Comparison of ENCODE assay signal across 9 cellular contexts in genomic region chr2:108616731-108617161, GRCh38.
DNase-seq lines count a peak whose midpoint lies in the region; ATAC-seq and TF ChIP-seq lines count a peak whose summit lies in the region.
"Had no signal": no experiment of that assay in that cellular context is flagged by ENCODE, and none has a peak within 500 bp of the region (broad histone marks: within the 10 kb centered on the region; RNA-seq: fewer than 3 reads in every experiment).

No MANE protein-coding gene starts in this region.

- H3K27ac ChIP-seq in A673 (ENCODE audit: low read depth, low read length, poor library complexity, severe bottlenecking) (no peak overlapping the region), HEK293 (ENCODE audit: extremely low read depth, low read depth, low read length) (peak overlapping the region; percentile 12; the same call in 1 of the 2 replicates), OCI-LY7 (ENCODE audit: low read depth, low read length, poor library complexity, severe bottlenecking) (peak overlapping the region; percentile 47), tibial nerve (no peak overlapping the region), heart right ventricle (peak overlapping the region in 1 of 10 donors; percentile 84)

- H3K4me2 ChIP-seq in OCI-LY7 (ENCODE audit: low read length), result peak overlapping the region; percentile 3; the same call in 1 of the 2 replicates

- H3K9me3 ChIP-seq in A673 (ENCODE audit: low read depth, low read length, poor library complexity, severe bottlenecking), result no peaks in the 10 kb centered on the region
- H3K9me3 ChIP-seq in HEK293 (ENCODE audit: control insufficient read depth, insufficient read depth, low read depth, low read length), result no peaks in the 10 kb centered on the region
- no peaks in the 10 kb centered on the region for H3K9me3 ChIP-seq in OCI-LY7 (ENCODE audit: low read length)
- no peaks in the 10 kb centered on the region for H3K9me3 ChIP-seq in tibial nerve
- H3K9me3 ChIP-seq in heart right ventricle, result no peaks in the 10 kb centered on the region

- no peak for TF ChIP-seq EP300 in tibial nerve (IDR thresholded peaks at IDR 0.05)

- H3K4me3 ChIP-seq in A673 (ENCODE audit: low read depth, low read length, poor library complexity, severe bottlenecking) (no peak overlapping the region), HEK293 (ENCODE audit: low read depth, low read length) (no peak overlapping the region), OCI-LY7 (ENCODE audit: low read depth, low read length, poor library complexity, severe bottlenecking) (no peak overlapping the region), fibroblast of the aortic adventitia (ENCODE audit: low read depth, low read length) (no peak overlapping the region), tibial nerve (no peak overlapping the region), heart right ventricle (no peak overlapping the region)

- H3K4me1 ChIP-seq in A673 (ENCODE audit: insufficient read depth, low read length, poor library complexity, severe bottlenecking) (peaks cover 59% of the 10 kb centered on the region), HEK293 (ENCODE audit: control insufficient read depth, insufficient read depth, low read length) (peaks cover 42% of the 10 kb centered on the region), OCI-LY7 (ENCODE audit: insufficient read depth, low read length, poor library complexity, severe bottlenecking) (peaks cover 88% of the 10 kb centered on the region), tibial nerve (peaks cover 0 to 87% (median 29%) of the 10 kb centered on the region in 4 donors), heart right ventricle (peaks cover 5 to 89% (median 71%) of the 10 kb centered on the region in 9 donors)

- BruUV-seq in A673 (replicated peaks; lab: Mats Ljungman, UMichigan) (no TSS peak), OCI-LY7 (replicated peaks; lab: Mats Ljungman, UMichigan) (no TSS peak)

- H3K9me2 ChIP-seq in OCI-LY7 (ENCODE audit: insufficient read depth, low read length), result no peaks in the 10 kb centered on the region

- no peak for TF ChIP-seq POLR2A in tibial nerve (IDR thresholded peaks at IDR 0.05)

- CTCF ChIA-PET in A673 (lab: Charles Lee), result no interaction called here
- CTCF ChIA-PET in HEK293 (lab: Yijun Ruan, JAX), result interaction anchor here (1.0 to 1.9 kb wide), 5 partner anchors 11 to 266 kb away, joined by 4 to 19 read pairs (median 7); no protein-coding TSS in a partner anchor
- CTCF ChIA-PET in OCI-LY7 (lab: Charles Lee; ENCODE audit: unreplicated experiment), result interaction anchor here (1.0 to 1.3 kb wide), 4 partner anchors 11 to 19 kb away, joined by 3 to 4 read pairs (median 3); no protein-coding TSS in a partner anchor

- no peak overlapping the region for H2AFZ ChIP-seq in OCI-LY7 (ENCODE audit: low read length)

- peaks cover 54% of the 10 kb centered on the region; the same call in 1 of the 2 replicates for H3K79me2 ChIP-seq in OCI-LY7 (ENCODE audit: insufficient read depth, low read depth, low read length)

- intact Hi-C loops in A673 (cut with micrococcal nuclease; ENCODE audit: unreplicated experiment) (no loop called here), OCI-LY7 (cut with micrococcal nuclease; ENCODE audit: unreplicated experiment) (no loop called here), heart right ventricle (cut with DNase I) (loop anchor here in 1 of 10 donors (2.0 kb wide), 1 partner anchor 34 kb away; no protein-coding TSS in a partner anchor)

- H3K36me3 ChIP-seq in A673 (ENCODE audit: insufficient read depth, low read length, poor library complexity, severe bottlenecking) (no peaks in the 10 kb centered on the region), HEK293 (ENCODE audit: control insufficient read depth in 2 of 2, insufficient read depth in 1 of 2, low read length in 2 of 2) (no peaks in the 10 kb centered on the region), OCI-LY7 (ENCODE audit: insufficient read depth, low read length) (no peaks in the 10 kb centered on the region), tibial nerve (no peaks in the 10 kb centered on the region), heart right ventricle (no peaks in the 10 kb centered on the region)

- H3K27me3 ChIP-seq in A673 (replicated peaks; ENCODE audit: insufficient read depth, low read depth, low read length, poor library complexity), result no peaks in the 10 kb centered on the region
- no peaks in the 10 kb centered on the region for H3K27me3 ChIP-seq in tibial nerve
- H3K27me3 ChIP-seq in heart right ventricle, result no peaks in the 10 kb centered on the region

- DNase-seq in A673 (ENCODE audit: low spot score) (peak; percentile 77), OCI-LY7 (ENCODE audit: low spot score) (no peak), fibroblast of the aortic adventitia (ENCODE audit: low read depth) (peak; percentile 16), globus pallidus (ENCODE audit: low spot score) (no peak), tibial nerve (ENCODE audit: low spot score in 2 of 2) (no peak), heart right ventricle (no peak)
- DNase-seq: activated B cell treated with CpG ODN at 0.5 μM for 24 hours had no signal

- H4K20me1 ChIP-seq in OCI-LY7 (ENCODE audit: insufficient read depth, low read length), result no peaks in the 10 kb centered on the region

- no peak for ATAC-seq in GM19455 (IDR thresholded peaks at IDR 0.05; ENCODE audit: unreplicated experiment)
- no peak for ATAC-seq in heart right ventricle

- TF ChIP-seq CTCF in A673 (conservative IDR thresholded peaks at IDR 0.05; ENCODE audit: low read depth, low read length) (no peak), HEK293 (tag by site-specific recombination; IDR thresholded peaks at IDR 0.05) (no peak), OCI-LY7 (conservative IDR thresholded peaks at IDR 0.05; ENCODE audit: low read length) (no peak), fibroblast of the aortic adventitia (IDR thresholded peaks at IDR 0.05; ENCODE audit: insufficient read depth, low read length) (no peak), tibial nerve (IDR thresholded peaks at IDR 0.05) (no peak), heart right ventricle (IDR thresholded peaks at IDR 0.05) (no peak)

- POLR2A ChIA-PET in A673 (lab: Charles Lee; ENCODE audit: low non-redundant PET) (no interaction called here), HEK293 (lab: Yijun Ruan, JAX) (no interaction called here), OCI-LY7 (lab: Charles Lee) (interaction anchor here (11.8 kb wide), 1 partner anchor 12 kb away, joined by 356 read pairs; no protein-coding TSS in a partner anchor)

- 63 to 67% methylated on average over 3 of the region's 3 CpGs for WGBS in tibial nerve, 2 donors
- 71 to 81% methylated on average over 3 of the region's 3 CpGs for WGBS in heart right ventricle, 2 donors

TF ChIP-seq in HEK293, 187 proteins besides CTCF, POLR2A, EP300 and RAD21 (continues in another document):
- peak; percentile 65 for TF ChIP-seq ZNF366 (tag by site-specific recombination; conservative IDR thresholded peaks at IDR 0.05)
- 0 out of 2 replicates have a peak, but pooled peaks have one; percentile 18 for TF ChIP-seq GFI1B (tag by site-specific recombination; IDR thresholded peaks at IDR 0.05)
- TF ChIP-seq ZNF341 (tag by site-specific recombination; IDR thresholded peaks at IDR 0.05; ENCODE audit: low read depth), result no peak
- TF ChIP-seq TCF7L2 (IDR thresholded peaks at IDR 0.05; ENCODE audit: borderline replicate concordance, low read depth, low read length), result peak; percentile 83
- TF ChIP-seq ZNF416 (tag by site-specific recombination; IDR thresholded peaks at IDR 0.05), result no peak
- TF ChIP-seq ZFP37 (tag by site-specific recombination; IDR thresholded peaks at IDR 0.05), result no peak
- TF ChIP-seq ZSCAN30 (tag by site-specific recombination; IDR thresholded peaks at IDR 0.05), result peak; percentile 73; the same call in 1 of the 2 replicates
- TF ChIP-seq ZNF473 (tag by site-specific recombination; IDR thresholded peaks at IDR 0.05), result no peak
- 0 out of 2 replicates have a peak, but pooled peaks have one; percentile 35 for TF ChIP-seq BCL11B (tag by site-specific recombination; IDR thresholded peaks at IDR 0.05; ENCODE audit: low read depth)
- TF ChIP-seq KLF10 (tag by site-specific recombination; IDR thresholded peaks at IDR 0.05), result peak; percentile 53
- TF ChIP-seq HOXD13 (CRISPR knock-in tag; IDR thresholded peaks at IDR 0.05; ENCODE audit: borderline replicate concordance), result peak; percentile 56; the same call in 1 of the 2 replicates
- no peak for TF ChIP-seq GLI4 (tag by site-specific recombination; IDR thresholded peaks at IDR 0.05)
- no peak for TF ChIP-seq ZNF529 (tag by site-specific recombination; IDR thresholded peaks at IDR 0.05; ENCODE audit: insufficient replicate concordance)
- TF ChIP-seq ZBTB20 (tag by site-specific recombination; IDR thresholded peaks at IDR 0.05), result no peak
- TF ChIP-seq ZEB2 (tag by site-specific recombination; IDR thresholded peaks at IDR 0.05), result peak; percentile 59; the same call in 1 of the 2 replicates
- TF ChIP-seq ZNF549 (tag by site-specific recombination; IDR thresholded peaks at IDR 0.05), result no peak
- peak; percentile 56 for TF ChIP-seq ZNF629 (tag by site-specific recombination; IDR thresholded peaks at IDR 0.05)
- TF ChIP-seq ZBTB26 (tag by site-specific recombination; optimal IDR thresholded peaks at IDR 0.05), result no peak
- TF ChIP-seq ZNF548 (tag by site-specific recombination; IDR thresholded peaks at IDR 0.05), result no peak
- no peak for TF ChIP-seq ZNF624 (tag by site-specific recombination; IDR thresholded peaks at IDR 0.05)
- TF ChIP-seq KLF1 (tag by site-specific recombination; IDR thresholded peaks at IDR 0.05), result no peak

Comparison
In these comparisons a context has a peak if more than half of its experiments do, and no peak if none do; other contexts are left out.
1. DNase-seq: peak in A673 (single experiment) and fibroblast of the aortic adventitia (single experiment); none in OCI-LY7 (single experiment), globus pallidus (single experiment), tibial nerve (0 of 2) and heart right ventricle (0 of 2).
2. H3K27ac ChIP-seq: peak in HEK293 (single experiment) and OCI-LY7 (single experiment); none in A673 (single experiment) and tibial nerve (0 of 4).